In genomic region chr16:27436065-27436464, GRCh38 we compare ENCODE assay signal across 16 cellular contexts. TPM values are rescaled to one million over a fixed set of nuclear protein-coding genes. Genes with fewer than 3 reads are reported as not detected.
DNase-seq lines count a peak whose midpoint lies in the region; ATAC-seq and TF ChIP-seq lines count a peak whose summit lies in the region.
"Had no signal": no experiment of that assay in that cellular context is flagged by ENCODE, and none has a peak within 500 bp of the region (broad histone marks: within the 10 kb centered on the region; RNA-seq: fewer than 3 reads in every experiment).

No MANE protein-coding gene starts in this region.

- peaks cover 19% of the 10 kb centered on the region for H3K4me1 Mint-ChIP-seq in activated T-cell treated with anti-CD3 and anti-CD28 coated beads, Interleukin-2, amount 50 U/mL, for 72 hours (ENCODE audit: low read depth)

- no peak for ATAC-seq in left cardiac atrium
- no peak for ATAC-seq in left ventricle myocardium superior
- no peak for ATAC-seq in activated T-cell treated with anti-CD3 and anti-CD28 coated beads, Interleukin-2, amount 50 U/mL, for 72 hours (replicated peaks in 1 of 2)
- ATAC-seq: right lobe of liver had no signal

- H3K4me3 ChIP-seq in lower leg skin (ENCODE audit: low read depth, poor library complexity, severe bottlenecking), result no peak overlapping the region
- H3K4me3 ChIP-seq in uterus, result no peak overlapping the region
- no peak overlapping the region for H3K4me3 ChIP-seq in prostate gland
- H3K4me3 ChIP-seq: GM23248, right lobe of liver, upper lobe of left lung had no signal

- DNase-seq in left cardiac atrium (peak; percentile 6), left ventricle myocardium superior (no peak), lower leg skin (ENCODE audit: low spot score in 2 of 2) (peak; percentile 9 to 81), uterus (peak; percentile 2 to 3), T-helper 9 cell (no peak), prostate gland (ENCODE audit: low spot score) (no peak), SW480 (ENCODE audit: low spot score) (no peak)
- no peak for DNase-seq in activated T-cell treated with anti-CD3 and anti-CD28 coated beads, Interleukin-2, amount 50 U/mL, for 72 hours
- DNase-seq: effector CD4-positive, alpha-beta T cell; GM23248; NCI-H1930; NCI-H526 treated with DMSO at 0.1 percent for 48 hours; stimulated activated naive CD4-positive, alpha-beta T cell; WERI-Rb-1 had no signal

- H3K27me3 ChIP-seq in uterus (no peaks in the 10 kb centered on the region), prostate gland (replicated peaks; ENCODE audit: insufficient read depth) (no peaks in the 10 kb centered on the region)
- H3K27me3 ChIP-seq: right lobe of liver, upper lobe of left lung had no signal

- TF ChIP-seq POLR2A in lower leg skin (IDR thresholded peaks at IDR 0.05) (no peak), uterus (IDR thresholded peaks at IDR 0.05) (no peak), prostate gland (IDR thresholded peaks at IDR 0.05) (no peak)

- H3K27me3 Mint-ChIP-seq in activated T-cell treated with anti-CD3 and anti-CD28 coated beads, Interleukin-2, amount 50 U/mL, for 72 hours (ENCODE audit: low read depth), result no peaks in the 10 kb centered on the region

- intact Hi-C loops in left cardiac atrium (cut with DNase I) (no loop called here), left ventricle myocardium superior (cut with micrococcal nuclease) (no loop called here), lower leg skin (cut with DNase I; ENCODE audit: low total_unique reads) (no loop called here), uterus (cut with DNase I; ENCODE audit: low total_unique reads) (no loop called here), prostate gland (cut with DNase I) (no loop called here)

- H3K9me3 ChIP-seq in uterus (no peaks in the 10 kb centered on the region), prostate gland (no peaks in the 10 kb centered on the region)
- H3K9me3 ChIP-seq: right lobe of liver, upper lobe of left lung had no signal

- H3K9me3 Mint-ChIP-seq in activated T-cell treated with anti-CD3 and anti-CD28 coated beads, Interleukin-2, amount 50 U/mL, for 72 hours, result no peaks in the 10 kb centered on the region

- H3K4me3 Mint-ChIP-seq in activated T-cell treated with anti-CD3 and anti-CD28 coated beads, Interleukin-2, amount 50 U/mL, for 72 hours, result no peak overlapping the region

- H3K4me1 ChIP-seq in uterus (no peaks in the 10 kb centered on the region), prostate gland (replicated peaks) (no peaks in the 10 kb centered on the region)
- H3K4me1 ChIP-seq: right lobe of liver, upper lobe of left lung had no signal

- peaks cover 25 to 50% of the 10 kb centered on the region in 2 donors for H3K36me3 Mint-ChIP-seq in activated T-cell treated with anti-CD3 and anti-CD28 coated beads, Interleukin-2, amount 50 U/mL, for 72 hours (ENCODE audit: insufficient read depth in 2 of 2)

- TF ChIP-seq CTCF in lower leg skin (IDR thresholded peaks at IDR 0.05) (no peak), uterus (IDR thresholded peaks at IDR 0.05) (no peak), prostate gland (IDR thresholded peaks at IDR 0.05) (no peak)

- H3K27ac ChIP-seq in uterus (no peak overlapping the region), prostate gland (no peak overlapping the region)
- H3K27ac ChIP-seq: GM23248, right lobe of liver, upper lobe of left lung, WERI-Rb-1 had no signal

- WGBS in lower leg skin, 2 donors, result 93 to 97% methylated on average over 8 of the region's 8 CpGs
- WGBS in prostate gland, result 95% methylated on average over 8 of the region's 8 CpGs

- no peaks in the 10 kb centered on the region for H3K36me3 ChIP-seq in uterus
- H3K36me3 ChIP-seq in prostate gland, result no peaks in the 10 kb centered on the region
- H3K36me3 ChIP-seq: right lobe of liver, WERI-Rb-1 had no signal

- peak overlapping the region; percentile 61 for H3K27ac Mint-ChIP-seq in activated T-cell treated with anti-CD3 and anti-CD28 coated beads, Interleukin-2, amount 50 U/mL, for 72 hours

RNA-seq across cellular contexts. Expression of gene IL21R, which starts 34.1 kb away (rescaled TPM):
- total RNA-seq in left cardiac atrium (under 1 TPM; 0.18 to 0.63 TPM), left ventricle myocardium superior (0.07 TPM), lower leg skin (under 1 TPM; 0.15 to 0.58 (median 0.37) TPM), uterus (under 1 TPM in 2 of 4 donors, not detected in 2; 0.21 to 0.46 TPM), prostate gland (under 1 TPM; 0.32 to 0.57 TPM)
- 100 to 1,000 TPM; 155 to 166 TPM for total RNA-seq in activated T-cell treated with anti-CD3 and anti-CD28 coated beads, Interleukin-2, amount 50 U/mL, for 72 hours

Comparison
In these comparisons a context has a peak if more than half of its experiments do, and no peak if none do; other contexts are left out.
1. DNase-seq: peak in left cardiac atrium (single experiment), lower leg skin (2 of 2) and uterus (2 of 2); none in left ventricle myocardium superior (single experiment), activated T-cell treated with anti-CD3 and anti-CD28 coated beads, Interleukin-2, amount 50 U/mL, for 72 hours (0 of 2), T-helper 9 cell (single experiment), prostate gland (single experiment) and SW480 (single experiment).
2. RNA of gene IL21R, which starts 34.1 kb away (total RNA-seq): 155 to 166 TPM in activated T-cell treated with anti-CD3 and anti-CD28 coated beads, Interleukin-2, amount 50 U/mL, for 72 hours; 0.18 to 0.63 TPM in left cardiac atrium, 0.15 to 0.58 TPM in lower leg skin, 0.32 to 0.57 TPM in prostate gland, 0.21 to 0.46 TPM in uterus and 0.07 TPM in left ventricle myocardium superior (single experiment); every median in the first group is over 10 times any median in the second.